Comparison of ENCODE assay signal across 22 cellular contexts in genomic region chrX:47446971-47447370, GRCh38. TPM values are rescaled to one million over a fixed set of nuclear protein-coding genes. Genes with fewer than 3 reads are reported as not detected.
DNase-seq lines count a peak whose midpoint lies in the region; ATAC-seq, FAIRE-seq and TF ChIP-seq lines count a peak whose summit lies in the region.
"Had no signal": no experiment of that assay in that cellular context is flagged by ENCODE, and none has a peak within 500 bp of the region (broad histone marks: within the 10 kb centered on the region; RNA-seq: fewer than 3 reads in every experiment).

No MANE protein-coding gene starts in this region.

- H3K4me3 ChIP-seq in PC-3 (ENCODE audit: low read length): no peak overlapping the region
- H3K4me3 ChIP-seq in bronchial epithelial cell (ENCODE audit: low read depth, low read length): no peak overlapping the region
- H3K4me3 ChIP-seq in Peyer's patch: no peak overlapping the region
- H3K4me3 ChIP-seq: BLaER1, GM12878, GM23338 had no signal

- POLR2A ChIA-PET in PC-3 (lab: Charles Lee; ENCODE audit: unreplicated experiment): no interaction called here

- no peaks in the 10 kb centered on the region for H3F3A ChIP-seq in PC-3 (ENCODE audit: low read length, unreplicated experiment)

- no peaks in the 10 kb centered on the region for H3K79me2 ChIP-seq in PC-3 (ENCODE audit: low read length)

- H3K4me2 ChIP-seq in PC-3 (ENCODE audit: low read length): peak overlapping the region; percentile 9; the same call in 1 of the 2 replicates
- H3K4me2 ChIP-seq: BLaER1, GM23338 had no signal

- no peak for TF ChIP-seq CTCF in PC-3 (conservative IDR thresholded peaks at IDR 0.05; ENCODE audit: low read depth, low read length)
- TF ChIP-seq CTCF in bronchial epithelial cell (IDR thresholded peaks at IDR 0.05; ENCODE audit: insufficient read depth, low read length, severe bottlenecking): no peak
- TF ChIP-seq CTCF in GM13976 (IDR thresholded peaks at IDR 0.05; ENCODE audit: borderline replicate concordance, control extremely low read depth, extremely low read depth, insufficient read depth, missing control alignments): no peak
- no peak for TF ChIP-seq CTCF in Peyer's patch (IDR thresholded peaks at IDR 0.05)

- H3K27me3 ChIP-seq in PC-3 (ENCODE audit: low read length) (no peaks in the 10 kb centered on the region), bronchial epithelial cell (ENCODE audit: control insufficient read depth, insufficient read depth, low read length) (no peaks in the 10 kb centered on the region), Peyer's patch (no peaks in the 10 kb centered on the region)

- peak; percentile 53 for DNase-seq in PC-3
- peak; percentile 7 for DNase-seq in bronchial epithelial cell (ENCODE audit: low read depth)
- DNase-seq in stimulated activated CD4-positive, alpha-beta T cell treated with anti-CD3 and anti-CD28 coated beads, Interleukin-4, amount 100 ng/mL, for 1 hour: no peak
- no peak for DNase-seq in GM13976 (ENCODE audit: low spot score)
- DNase-seq in Peyer's patch: no peak
- DNase-seq: Caco-2; CD4-positive, CD25-positive, alpha-beta regulatory T cell; CD8-positive, alpha-beta T cell; DMS 273 treated with DMSO at 0.1 percent for 48 hours; DMS79; EL; GDM1; H9 had no signal

- intact Hi-C loops in PC-3 (cut with micrococcal nuclease): no loop called here

- H3K27ac ChIP-seq in PC-3 (ENCODE audit: low read length) (peak overlapping the region; percentile 75), Peyer's patch (no peak overlapping the region)
- H3K27ac ChIP-seq: BLaER1, C4-2B had no signal

- CTCF ChIA-PET in PC-3 (lab: Charles Lee): no interaction called here

- in situ Hi-C loops in GM13976 (cut with MboI; ENCODE audit: low sequenced_read_pairs, unreplicated experiment): no loop called here

- ATAC-seq in PC-3 (peak; percentile 57), esophagus mucosa (peak; percentile 41)
- ATAC-seq: CD8-positive, alpha-beta T cell; GM12878; GM23338; HCT116 had no signal

- H4K20me1 ChIP-seq in PC-3 (ENCODE audit: low read length): no peaks in the 10 kb centered on the region
- H4K20me1 ChIP-seq: BLaER1 had no signal

- FAIRE-seq in bronchial epithelial cell (lab: Jason Lieb, UNC): no peak
- FAIRE-seq: D721Med, GM12878, GM18507, GM19239 had no signal

- H3K36me3 ChIP-seq in PC-3 (ENCODE audit: low read depth, low read length): peaks cover 38% of the 10 kb centered on the region
- H3K36me3 ChIP-seq in bronchial epithelial cell (ENCODE audit: control insufficient read depth, insufficient read depth, low read length): no peaks in the 10 kb centered on the region
- H3K36me3 ChIP-seq in Peyer's patch: peaks cover 0 to 40% (median 4%) of the 10 kb centered on the region in 3 donors

- TF ChIP-seq POLR2A in Peyer's patch (IDR thresholded peaks at IDR 0.05): no peak

- H3K9ac ChIP-seq in PC-3 (ENCODE audit: low read length): no peak overlapping the region
- H3K9ac ChIP-seq: BLaER1 had no signal

- no peaks in the 10 kb centered on the region for H3K9me2 ChIP-seq in PC-3 (replicated peaks; ENCODE audit: low read length)

- BruUV-seq in PC-3 (replicated peaks; lab: Mats Ljungman, UMichigan): no TSS peak

- peaks cover 23% of the 10 kb centered on the region; the same call in 1 of the 2 replicates for H3K9me3 ChIP-seq in PC-3 (ENCODE audit: low read length)
- peaks cover 0 to 11% (median 0%) of the 10 kb centered on the region in 4 donors for H3K9me3 ChIP-seq in Peyer's patch
- H3K9me3 ChIP-seq: Caco-2 had no signal

- no peak overlapping the region for H2AFZ ChIP-seq in PC-3 (ENCODE audit: low read length)
- H2AFZ ChIP-seq: GM23338 had no signal

- peaks cover 9% of the 10 kb centered on the region; the same call in 1 of the 2 replicates for H3K4me1 ChIP-seq in PC-3 (ENCODE audit: insufficient read depth, low read length)
- H3K4me1 ChIP-seq in Peyer's patch: no peaks in the 10 kb centered on the region
- H3K4me1 ChIP-seq: BLaER1, Caco-2 had no signal

RNA-seq across cellular contexts. Expression of gene ZNF41, which starts 36.1 kb away (rescaled TPM):
- total RNA-seq in PC-3 (2014; rRNA removed) (11.1 and 11.3 TPM in 2 replicates), bronchial epithelial cell (2.3 and 2.4 TPM in 2 replicates), esophagus mucosa (4.2 TPM), Peyer's patch (10 to 100 TPM; 10.3 to 21.2 (median 16.1) TPM)

Comparison
In these comparisons a context has a peak if more than half of its experiments do, and no peak if none do; other contexts are left out.
1. DNase-seq: peak in PC-3 (single experiment) and bronchial epithelial cell (single experiment); none in stimulated activated CD4-positive, alpha-beta T cell treated with anti-CD3 and anti-CD28 coated beads, Interleukin-4, amount 100 ng/mL, for 1 hour (single experiment), GM13976 (single experiment) and Peyer's patch (0 of 3).